Comparison of ENCODE assay signal across 11 cellular contexts in genomic region chr1:116794804-116795481, GRCh38. TPM values are rescaled to one million over a fixed set of nuclear protein-coding genes. Genes with fewer than 3 reads are reported as not detected.
DNase-seq lines count a peak whose midpoint lies in the region; ATAC-seq lines count a peak whose summit lies in the region.
"Had no signal": no experiment of that assay in that cellular context is flagged by ENCODE, and none has a peak within 500 bp of the region (broad histone marks: within the 10 kb centered on the region; RNA-seq: fewer than 3 reads in every experiment).

No MANE protein-coding gene starts in this region.

- H3K4me3 Mint-ChIP-seq in activated T-cell treated with anti-CD3 and anti-CD28 coated beads, Interleukin-2, amount 50 U/mL, for 72 hours: no peak overlapping the region
- H3K4me3 Mint-ChIP-seq in activated T-cell treated with anti-CD3 and anti-CD28 coated beads, Interleukin-2, amount 50 U/mL, for 4 hours: no peak overlapping the region
- no peak overlapping the region for H3K4me3 Mint-ChIP-seq in stimulated activated effector memory CD8-positive, alpha-beta T cell treated with anti-CD3 and anti-CD28 coated beads, Interleukin-12 subunit alpha, Interleukin-12 subunit beta, amount 100 ng/mL, for 72 hours
- H3K4me3 Mint-ChIP-seq: nephron had no signal

- no peaks in the 10 kb centered on the region for H3K36me3 ChIP-seq in KOPT-K1 (ENCODE audit: insufficient read depth, low read length)
- H3K36me3 ChIP-seq: gastrocnemius medialis had no signal

- peaks cover 10 to 18% of the 10 kb centered on the region in 2 donors for H3K36me3 Mint-ChIP-seq in activated T-cell treated with anti-CD3 and anti-CD28 coated beads, Interleukin-2, amount 50 U/mL, for 72 hours (ENCODE audit: insufficient read depth in 2 of 2)
- H3K36me3 Mint-ChIP-seq in activated T-cell treated with anti-CD3 and anti-CD28 coated beads, Interleukin-2, amount 50 U/mL, for 4 hours (ENCODE audit: insufficient read depth): peaks cover 11% of the 10 kb centered on the region
- peaks cover 58% of the 10 kb centered on the region for H3K36me3 Mint-ChIP-seq in stimulated activated effector memory CD8-positive, alpha-beta T cell treated with anti-CD3 and anti-CD28 coated beads, Interleukin-12 subunit alpha, Interleukin-12 subunit beta, amount 100 ng/mL, for 72 hours

- DNase-seq in activated T-cell treated with anti-CD3 and anti-CD28 coated beads, Interleukin-2, amount 50 U/mL, for 72 hours: no peak
- DNase-seq in activated T-cell treated with anti-CD3 and anti-CD28 coated beads, Interleukin-2, amount 50 U/mL, for 4 hours: no peak
- peak in 1 of 2 donors; percentile 41 for DNase-seq in stimulated activated effector memory CD8-positive, alpha-beta T cell treated with anti-CD3 and anti-CD28 coated beads, Interleukin-12 subunit alpha, Interleukin-12 subunit beta, amount 100 ng/mL, for 72 hours (ENCODE audit: low spot score in 2 of 2)
- no peak for DNase-seq in DMS 273 (lab: John Stamatoyannopoulos, UW; ENCODE audit: unreplicated experiment)
- no peak for DNase-seq in DMS53 treated with DMSO at 0.1 percent for 48 hours (lab: John Stamatoyannopoulos, UW; ENCODE audit: unreplicated experiment)
- no peak for DNase-seq in DMS79 (lab: John Stamatoyannopoulos, UW)
- DNase-seq: aorta, gastrocnemius medialis had no signal

- no peaks in the 10 kb centered on the region for H3K27me3 Mint-ChIP-seq in activated T-cell treated with anti-CD3 and anti-CD28 coated beads, Interleukin-2, amount 50 U/mL, for 72 hours (ENCODE audit: low read depth)
- H3K27me3 Mint-ChIP-seq in activated T-cell treated with anti-CD3 and anti-CD28 coated beads, Interleukin-2, amount 50 U/mL, for 4 hours (ENCODE audit: low read depth): no peaks in the 10 kb centered on the region

- peaks cover 0 to 2% of the 10 kb centered on the region in 2 donors for H3K9me3 Mint-ChIP-seq in activated T-cell treated with anti-CD3 and anti-CD28 coated beads, Interleukin-2, amount 50 U/mL, for 72 hours
- no peaks in the 10 kb centered on the region for H3K9me3 Mint-ChIP-seq in activated T-cell treated with anti-CD3 and anti-CD28 coated beads, Interleukin-2, amount 50 U/mL, for 4 hours
- no peaks in the 10 kb centered on the region for H3K9me3 Mint-ChIP-seq in stimulated activated effector memory CD8-positive, alpha-beta T cell treated with anti-CD3 and anti-CD28 coated beads, Interleukin-12 subunit alpha, Interleukin-12 subunit beta, amount 100 ng/mL, for 72 hours

- H3K27ac Mint-ChIP-seq in activated T-cell treated with anti-CD3 and anti-CD28 coated beads, Interleukin-2, amount 50 U/mL, for 72 hours: peak overlapping the region; percentile 9
- H3K27ac Mint-ChIP-seq in stimulated activated effector memory CD8-positive, alpha-beta T cell treated with anti-CD3 and anti-CD28 coated beads, Interleukin-12 subunit alpha, Interleukin-12 subunit beta, amount 100 ng/mL, for 72 hours: no peak overlapping the region
- H3K27ac Mint-ChIP-seq: nephron had no signal

- ATAC-seq in activated T-cell treated with anti-CD3 and anti-CD28 coated beads, Interleukin-2, amount 50 U/mL, for 72 hours (replicated peaks in 1 of 2): no peak
- ATAC-seq in activated T-cell treated with anti-CD3 and anti-CD28 coated beads, Interleukin-2, amount 50 U/mL, for 4 hours: no peak
- ATAC-seq in HG02678 (IDR thresholded peaks at IDR 0.05; ENCODE audit: unreplicated experiment): peak; percentile 87
- ATAC-seq in stimulated activated effector memory CD8-positive, alpha-beta T cell treated with anti-CD3 and anti-CD28 coated beads, Interleukin-12 subunit alpha, Interleukin-12 subunit beta, amount 100 ng/mL, for 72 hours: peak; percentile 31
- ATAC-seq: gastrocnemius medialis had no signal

- H3K27ac ChIP-seq in KOPT-K1 (ENCODE audit: low read depth, low read length, poor library complexity, severe bottlenecking): peak overlapping the region; percentile 13
- H3K27ac ChIP-seq: gastrocnemius medialis had no signal

- H3K4me1 Mint-ChIP-seq in activated T-cell treated with anti-CD3 and anti-CD28 coated beads, Interleukin-2, amount 50 U/mL, for 72 hours (ENCODE audit: low read depth): peaks cover 58% of the 10 kb centered on the region
- peaks cover 51% of the 10 kb centered on the region for H3K4me1 Mint-ChIP-seq in activated T-cell treated with anti-CD3 and anti-CD28 coated beads, Interleukin-2, amount 50 U/mL, for 4 hours (ENCODE audit: low read depth)
- H3K4me1 Mint-ChIP-seq in stimulated activated effector memory CD8-positive, alpha-beta T cell treated with anti-CD3 and anti-CD28 coated beads, Interleukin-12 subunit alpha, Interleukin-12 subunit beta, amount 100 ng/mL, for 72 hours: peaks cover 68% of the 10 kb centered on the region
- H3K4me1 Mint-ChIP-seq: nephron had no signal

- no peaks in the 10 kb centered on the region for H3K9me3 ChIP-seq in KOPT-K1 (ENCODE audit: insufficient read depth, low read length, poor library complexity, severe bottlenecking)
- H3K9me3 ChIP-seq: gastrocnemius medialis had no signal

RNA-seq across cellular contexts. Expression of gene CD2, which starts 40.7 kb away (rescaled TPM):
- 100 to 1,000 TPM; 232 to 298 TPM for total RNA-seq in activated T-cell treated with anti-CD3 and anti-CD28 coated beads, Interleukin-2, amount 50 U/mL, for 72 hours
- total RNA-seq in activated T-cell treated with anti-CD3 and anti-CD28 coated beads, Interleukin-2, amount 50 U/mL, for 4 hours: 100 to 1,000 TPM; 353 to 393 (median 374) TPM

Comparison
In these comparisons a context has a peak if more than half of its experiments do, and no peak if none do; other contexts are left out.
1. ATAC-seq: peak in HG02678 (single experiment) and stimulated activated effector memory CD8-positive, alpha-beta T cell treated with anti-CD3 and anti-CD28 coated beads, Interleukin-12 subunit alpha, Interleukin-12 subunit beta, amount 100 ng/mL, for 72 hours (single experiment); none in activated T-cell treated with anti-CD3 and anti-CD28 coated beads, Interleukin-2, amount 50 U/mL, for 72 hours (0 of 2) and activated T-cell treated with anti-CD3 and anti-CD28 coated beads, Interleukin-2, amount 50 U/mL, for 4 hours (0 of 2).